ENCODE assay signal across 16 cellular contexts in genomic region chr19:9883764-9884163, GRCh38.
"Had no signal": no experiment of that assay in that cellular context is flagged by ENCODE, and none has a peak within 500 bp of the region (broad histone marks: within the 10 kb centered on the region; RNA-seq: fewer than 3 reads in every experiment).

No MANE protein-coding gene starts in this region.

- H3K4me1 ChIP-seq: esophagus muscularis mucosa, heart right ventricle, right atrium auricular region, tibial nerve had no signal

- H3K9me3 ChIP-seq: esophagus muscularis mucosa, heart right ventricle, right atrium auricular region, tibial nerve had no signal

- H3K36me3 ChIP-seq: brain microvascular endothelial cell, esophagus muscularis mucosa, heart right ventricle, right atrium auricular region, tibial nerve had no signal

- H3K27ac ChIP-seq: brain microvascular endothelial cell, esophagus muscularis mucosa, heart right ventricle, right atrium auricular region, tibial nerve had no signal

- ATAC-seq: activated CD4-positive, CD25-positive, alpha-beta regulatory T cell treated with anti-CD3 and anti-CD28 coated beads, Interleukin-2, amount 50 U/mL, for 24 hours; activated CD8-positive, alpha-beta memory T cell treated with anti-CD3 and anti-CD28 coated beads, Interleukin-2, amount 10 ng/mL, durations not matched to agents 7 days and 5 days; activated naive CD4-positive, alpha-beta T cell treated with anti-CD3 and anti-CD28 coated beads, Interleukin-2, amount 50 U/mL, for 72 hours; heart right ventricle had no signal

- DNase-seq: activated CD4-positive, alpha-beta T cell treated with anti-CD3 and anti-CD28 coated beads, Interleukin-2, amount 50 U/mL, for 4 hours; activated CD8-positive, alpha-beta memory T cell treated with anti-CD3 and anti-CD28 coated beads, Interleukin-2, amount 10 ng/mL, durations not matched to agents 7 days and 5 days; activated effector memory CD4-positive, alpha-beta T cell treated with Interleukin-2 at 50 U/mL for 16 hours; activated T-cell treated with anti-CD3 and anti-CD28 coated beads, Interleukin-2, amount 50 U/mL, for 24 hours; amniotic stem cell; brain microvascular endothelial cell; foreskin fibroblast; heart right ventricle; kidney glomerular epithelial cell; small intestine had no signal

- H3K4me3 ChIP-seq: esophagus muscularis mucosa, heart right ventricle, right atrium auricular region, tibial nerve had no signal

- H3K27me3 ChIP-seq: brain microvascular endothelial cell, right atrium auricular region, tibial nerve had no signal

- FAIRE-seq: endometrium, small intestine had no signal
